In genomic region chr12:44000309-44000952, GRCh38 we compare ENCODE assay signal across 8 cellular contexts.
A peak's percentile ranks its signal among the peaks of the same experiment; 100 is the strongest.
DNase-seq lines count a peak whose midpoint lies in the region; ATAC-seq and TF ChIP-seq lines count a peak whose summit lies in the region.

No MANE protein-coding gene starts in this region.

- no peaks in the 10 kb centered on the region for H3K9me3 ChIP-seq in adrenal gland (replicated peaks in 1 of 3)

- H3K4me1 ChIP-seq in adrenal gland (replicated peaks in 1 of 2): no peaks in the 10 kb centered on the region

- no peak overlapping the region for H3K27ac ChIP-seq in adrenal gland
- no peak overlapping the region for H3K27ac ChIP-seq in substantia nigra (ENCODE audit: low read depth, low read length, poor library complexity, severe bottlenecking)

- H3K27me3 ChIP-seq in adrenal gland (no peaks in the 10 kb centered on the region), kidney epithelial cell (ENCODE audit: control insufficient read depth, insufficient read depth, low read length) (no peaks in the 10 kb centered on the region)

- H3K36me3 ChIP-seq in adrenal gland (replicated peaks in 1 of 2): no peaks in the 10 kb centered on the region
- H3K36me3 ChIP-seq in kidney epithelial cell (ENCODE audit: control insufficient read depth, insufficient read depth, low read length): no peaks in the 10 kb centered on the region

- TF ChIP-seq CTCF in adrenal gland (IDR thresholded peaks at IDR 0.05) (peak in 5 of 6 experiments; percentile 8 to 49 (median 25)), kidney epithelial cell (IDR thresholded peaks at IDR 0.05; ENCODE audit: insufficient read depth, low read length, poor library complexity, severe bottlenecking) (peak; percentile 71)

- intact Hi-C loops in adrenal gland (cut with DNase I): no loop called here

- peak; percentile 52 to 59 for DNase-seq in NCI-H2081 (lab: John Stamatoyannopoulos, UW)
- no peak for DNase-seq in NCI-H2081 treated with DMSO at 0.1 percent for 48 hours (lab: John Stamatoyannopoulos, UW)
- DNase-seq in NCI-H526 treated with DMSO at 0.1 percent for 48 hours (lab: John Stamatoyannopoulos, UW): peak; percentile 16
- DNase-seq in adrenal gland: peak in 4 of 7 donors; percentile 19 to 53 (median 25)
- no peak for DNase-seq in kidney epithelial cell (ENCODE audit: low read depth)
- no peak for DNase-seq in substantia nigra (lab: John Stamatoyannopoulos, UW)

- ATAC-seq in GM19455 (IDR thresholded peaks at IDR 0.05; ENCODE audit: unreplicated experiment) (peak; percentile 93), HG03280 (IDR thresholded peaks at IDR 0.05; ENCODE audit: unreplicated experiment) (peak; percentile 96)

- WGBS in adrenal gland, 4 donors: 87 to 94% (median 89%) methylated on average over 4 to 5 of the region's 5 CpGs

- no peak overlapping the region for H3K4me3 ChIP-seq in adrenal gland
- H3K4me3 ChIP-seq in kidney epithelial cell (ENCODE audit: low read depth, low read length): no peak overlapping the region

- no peak for TF ChIP-seq POLR2A in adrenal gland (IDR thresholded peaks at IDR 0.05)

Comparison
In these comparisons a context has a peak if more than half of its experiments do, and no peak if none do; other contexts are left out.
1. DNase-seq: peak in NCI-H2081 (2 of 2), NCI-H526 treated with DMSO at 0.1 percent for 48 hours (single experiment) and adrenal gland (4 of 7); none in NCI-H2081 treated with DMSO at 0.1 percent for 48 hours (single experiment), kidney epithelial cell (single experiment) and substantia nigra (0 of 49).